Comparison of ENCODE assay signal across 9 cellular contexts in genomic region chr2:54634012-54634411, GRCh38.
DNase-seq lines count a peak whose midpoint lies in the region; ATAC-seq and TF ChIP-seq lines count a peak whose summit lies in the region.
"Had no signal": no experiment of that assay in that cellular context is flagged by ENCODE, and none has a peak within 500 bp of the region (broad histone marks: within the 10 kb centered on the region; RNA-seq: fewer than 3 reads in every experiment).

No MANE protein-coding gene starts in this region.

- TF ChIP-seq CTCF in CD8-positive, alpha-beta T cell (IDR thresholded peaks at IDR 0.05), result no peak
- no peak for TF ChIP-seq CTCF in CD14-positive monocyte (IDR thresholded peaks at IDR 0.05)

- POLR2A ChIA-PET in CD8-positive, alpha-beta T cell (lab: Charles Lee), result interaction anchor here (1.1 kb wide), 1 partner anchor 75 kb away, joined by 3 read pairs; no protein-coding TSS in a partner anchor

- no peak for ATAC-seq in CD8-positive, alpha-beta T cell
- ATAC-seq in effector memory CD8-positive, alpha-beta T cell (replicated peaks), result no peak
- ATAC-seq in HG02981 (IDR thresholded peaks at IDR 0.05; ENCODE audit: unreplicated experiment), result no peak

- intact Hi-C loops in CD8-positive, alpha-beta T cell (cut with DNase I, micrococcal nuclease), result loop anchor here in 1 of 2 experiments (2.0 kb wide), 1 partner anchor 19 kb away; no protein-coding TSS in a partner anchor
- intact Hi-C loops in CD14-positive monocyte (cut with micrococcal nuclease), result no loop called here

- H3K4me3 Mint-ChIP-seq in CD8-positive, alpha-beta T cell, result no peak overlapping the region
- H3K4me3 Mint-ChIP-seq in effector memory CD8-positive, alpha-beta T cell, result no peak overlapping the region
- H3K4me3 Mint-ChIP-seq in CD14-positive monocyte, result no peak overlapping the region

- H3K27me3 ChIP-seq in CD8-positive, alpha-beta T cell (ENCODE audit: insufficient read depth, low read length), result no peaks in the 10 kb centered on the region
- no peaks in the 10 kb centered on the region for H3K27me3 ChIP-seq in rectal smooth muscle tissue (ENCODE audit: control insufficient read depth, insufficient read depth, low read length)

- H3K9ac ChIP-seq in rectal smooth muscle tissue (ENCODE audit: low read length), result no peak overlapping the region

- DNase-seq in CD8-positive, alpha-beta T cell, result no peak
- peak; percentile 69 for DNase-seq in NAMALWA (ENCODE audit: low spot score)
- DNase-seq in effector memory CD8-positive, alpha-beta T cell, result no peak
- no peak for DNase-seq in NCI-H446 (lab: John Stamatoyannopoulos, UW)
- DNase-seq in DMS79 treated with DMSO at 0.1 percent for 48 hours (lab: John Stamatoyannopoulos, UW), result no peak
- no peak for DNase-seq in CD14-positive monocyte (ENCODE audit: low spot score)
- DNase-seq: NCI-H1048 had no signal

- H3K36me3 ChIP-seq in CD8-positive, alpha-beta T cell (ENCODE audit: insufficient read depth, low read length), result peaks cover 60% of the 10 kb centered on the region
- peaks cover 40% of the 10 kb centered on the region for H3K36me3 ChIP-seq in rectal smooth muscle tissue (ENCODE audit: control insufficient read depth, insufficient read depth, low read length)

- peaks cover 94% of the 10 kb centered on the region for H3K36me3 Mint-ChIP-seq in CD8-positive, alpha-beta T cell
- peaks cover 95% of the 10 kb centered on the region for H3K36me3 Mint-ChIP-seq in effector memory CD8-positive, alpha-beta T cell (ENCODE audit: insufficient read depth)
- peaks cover 70 to 86% of the 10 kb centered on the region in 2 donors for H3K36me3 Mint-ChIP-seq in CD14-positive monocyte

- no peaks in the 10 kb centered on the region for H3K9me3 ChIP-seq in CD8-positive, alpha-beta T cell (ENCODE audit: low read length)

- CTCF ChIA-PET in CD8-positive, alpha-beta T cell (lab: Charles Lee), result interaction anchor here (0.6 to 2.0 kb wide), 10 partner anchors 10 to 111 kb away, joined by 3 to 8 read pairs (median 4); no protein-coding TSS in a partner anchor

- H3K27ac Mint-ChIP-seq in CD8-positive, alpha-beta T cell, result peak overlapping the region; percentile 49
- H3K27ac Mint-ChIP-seq in effector memory CD8-positive, alpha-beta T cell, result peak overlapping the region; percentile 59 to 75
- no peak overlapping the region for H3K27ac Mint-ChIP-seq in CD14-positive monocyte

- peaks cover 31% of the 10 kb centered on the region for H3K4me1 Mint-ChIP-seq in CD8-positive, alpha-beta T cell (ENCODE audit: low read depth)
- peaks cover 8 to 12% of the 10 kb centered on the region in 2 donors for H3K4me1 Mint-ChIP-seq in effector memory CD8-positive, alpha-beta T cell (ENCODE audit: low read depth in 2 of 2)
- peaks cover 8% of the 10 kb centered on the region for H3K4me1 Mint-ChIP-seq in CD14-positive monocyte

- no peak overlapping the region for H3K27ac ChIP-seq in CD8-positive, alpha-beta T cell (ENCODE audit: low read depth, low read length)
- peak overlapping the region; percentile 62 for H3K27ac ChIP-seq in rectal smooth muscle tissue (ENCODE audit: low read depth, low read length)

- no peak overlapping the region for H3K4me3 ChIP-seq in CD8-positive, alpha-beta T cell (ENCODE audit: low read depth, low read length)
- H3K4me3 ChIP-seq in rectal smooth muscle tissue (ENCODE audit: low read length), result no peak overlapping the region

- no peaks in the 10 kb centered on the region for H3K27me3 Mint-ChIP-seq in CD8-positive, alpha-beta T cell (ENCODE audit: low read depth)
- no peaks in the 10 kb centered on the region for H3K27me3 Mint-ChIP-seq in effector memory CD8-positive, alpha-beta T cell
- peaks cover 0 to 2% (median 0%) of the 10 kb centered on the region in 3 donors for H3K27me3 Mint-ChIP-seq in CD14-positive monocyte (ENCODE audit: low read depth in 3 of 3)

- H3K9me3 Mint-ChIP-seq in CD8-positive, alpha-beta T cell, result no peaks in the 10 kb centered on the region
- H3K9me3 Mint-ChIP-seq in effector memory CD8-positive, alpha-beta T cell, result no peaks in the 10 kb centered on the region
- H3K9me3 Mint-ChIP-seq in CD14-positive monocyte, result no peaks in the 10 kb centered on the region

- H3K4me1 ChIP-seq in CD8-positive, alpha-beta T cell (ENCODE audit: insufficient read depth, low read length), result peaks cover 16% of the 10 kb centered on the region
- H3K4me1 ChIP-seq in rectal smooth muscle tissue (ENCODE audit: control insufficient read depth, insufficient read depth, low read length), result peaks cover 19% of the 10 kb centered on the region

Comparison
In these comparisons a context has a peak if more than half of its experiments do, and no peak if none do; other contexts are left out.
1. H3K27ac Mint-ChIP-seq: peak in CD8-positive, alpha-beta T cell (single experiment) and effector memory CD8-positive, alpha-beta T cell (2 of 2); none in CD14-positive monocyte (0 of 7).